17 cellular contexts compared by ENCODE assay signal in genomic region chrX:65203545-65203944, GRCh38.
A peak's percentile ranks its signal among the peaks of the same experiment; 100 is the strongest.
DNase-seq lines count a peak whose midpoint lies in the region; ATAC-seq, FAIRE-seq and TF ChIP-seq lines count a peak whose summit lies in the region.
"Had no signal": no experiment of that assay in that cellular context is flagged by ENCODE, and none has a peak within 500 bp of the region (broad histone marks: within the 10 kb centered on the region; RNA-seq: fewer than 3 reads in every experiment).

No MANE protein-coding gene starts in this region.

- no peak overlapping the region for H3K9ac ChIP-seq in endodermal cell (ENCODE audit: extremely low read depth, low read length, poor library complexity, severe bottlenecking)

- intact Hi-C loops in cardiac septum (cut with DNase I), result no loop called here

- H3K27me3 ChIP-seq in bronchial epithelial cell (ENCODE audit: control insufficient read depth, insufficient read depth, low read length) (no peaks in the 10 kb centered on the region), endodermal cell (ENCODE audit: control insufficient read depth, insufficient read depth, low read length, poor library complexity, severe bottlenecking) (no peaks in the 10 kb centered on the region)

- no peak for DNase-seq in bronchial epithelial cell (ENCODE audit: low read depth)
- peak; percentile 28 for DNase-seq in endodermal cell
- DNase-seq in mucosa of gallbladder (ENCODE audit: low spot score), result peak; percentile 22
- DNase-seq in AG20443 (ENCODE audit: low spot score), result no peak
- DNase-seq in cardiac septum (ENCODE audit: low spot score), result no peak
- DNase-seq: CD8-positive, alpha-beta T cell; COR-L47; DMS53; HCEC 1CT; HFFc6; IMR-90 had no signal

- no peak overlapping the region for H3K27ac Mint-ChIP-seq in endodermal cell
- H3K27ac Mint-ChIP-seq: CD14-positive monocyte; CD8-positive, alpha-beta T cell; HFFc6 had no signal

- no peaks in the 10 kb centered on the region for H3K27me3 Mint-ChIP-seq in endodermal cell (ENCODE audit: insufficient read depth)

- H3K36me3 ChIP-seq in bronchial epithelial cell (ENCODE audit: control insufficient read depth, insufficient read depth, low read length) (no peaks in the 10 kb centered on the region), endodermal cell (ENCODE audit: control insufficient read depth, insufficient read depth, low read length) (no peaks in the 10 kb centered on the region)

- H3K4me3 Mint-ChIP-seq in endodermal cell, result no peak overlapping the region
- H3K4me3 Mint-ChIP-seq: CD14-positive monocyte; CD8-positive, alpha-beta T cell; HFFc6 had no signal

- no peaks in the 10 kb centered on the region for H3K4me1 ChIP-seq in endodermal cell (ENCODE audit: control insufficient read depth, insufficient read depth, low read length)
- H3K4me1 ChIP-seq: A549 had no signal

- TF ChIP-seq CTCF in bronchial epithelial cell (IDR thresholded peaks at IDR 0.05; ENCODE audit: insufficient read depth, low read length, severe bottlenecking) (no peak), endodermal cell (conservative IDR thresholded peaks at IDR 0.05) (no peak)

- peaks cover 2% of the 10 kb centered on the region for H3K4me1 Mint-ChIP-seq in endodermal cell
- H3K4me1 Mint-ChIP-seq: CD14-positive monocyte had no signal

- 85% methylated on average over 3 of the region's 3 CpGs; no CpG with 5 or more reads in 1 of the 2 experiments for WGBS in endodermal cell (ENCODE audit: insufficient coverage in 1 of 2, insufficient read length in 1 of 2), 2 experiments

- peaks cover 35% of the 10 kb centered on the region for H3K36me3 Mint-ChIP-seq in endodermal cell (ENCODE audit: low read depth)
- H3K36me3 Mint-ChIP-seq: CD14-positive monocyte had no signal

- H3K4me3 ChIP-seq in bronchial epithelial cell (ENCODE audit: low read depth, low read length) (no peak overlapping the region), endodermal cell (ENCODE audit: low read length) (no peak overlapping the region)
- H3K4me3 ChIP-seq: A549 had no signal

- peaks cover 28% of the 10 kb centered on the region for H3K9me3 ChIP-seq in endodermal cell (ENCODE audit: control insufficient read depth, low read length)
- H3K9me3 ChIP-seq: A549 had no signal

- FAIRE-seq in bronchial epithelial cell (lab: Jason Lieb, UNC), result peak; percentile 52
- FAIRE-seq: A549, D721Med, GM18507 had no signal

- ATAC-seq in GM18498 (IDR thresholded peaks at IDR 0.05; ENCODE audit: unreplicated experiment), result no peak
- ATAC-seq: A549; CD8-positive, alpha-beta T cell had no signal

- H3K27ac ChIP-seq in endodermal cell (ENCODE audit: low read depth, low read length), result no peak overlapping the region
- H3K27ac ChIP-seq: A549, HL-60 had no signal

- peaks cover 72% of the 10 kb centered on the region for H3K9me3 Mint-ChIP-seq in endodermal cell
- H3K9me3 Mint-ChIP-seq: HFFc6 had no signal

Comparison
In these comparisons a context has a peak if more than half of its experiments do, and no peak if none do; other contexts are left out.
1. DNase-seq: peak in endodermal cell (single experiment) and mucosa of gallbladder (single experiment); none in bronchial epithelial cell (single experiment), AG20443 (single experiment) and cardiac septum (single experiment).